Comparison of ENCODE assay signal across 13 cellular contexts in the genomic region with DNA sequence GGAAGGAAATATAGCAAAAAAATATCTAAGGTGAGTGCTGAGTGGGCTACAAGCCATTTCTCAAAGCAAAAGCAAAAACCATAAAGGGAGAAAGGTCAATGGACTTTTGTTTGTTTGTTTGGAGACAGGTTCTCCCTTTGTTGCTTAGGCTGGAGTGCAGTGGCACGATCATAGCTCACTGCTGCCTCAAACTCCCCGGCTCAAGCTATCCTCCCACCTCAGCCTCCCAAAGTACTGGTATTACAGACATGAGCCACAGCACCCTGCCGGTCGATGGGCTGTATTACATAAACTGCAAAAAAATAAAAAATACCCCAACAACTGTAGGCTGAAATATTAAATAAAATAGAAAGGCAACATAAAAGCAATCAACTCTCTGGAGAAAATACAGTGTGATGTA.
"Had no signal": no experiment of that assay in that cellular context is flagged by ENCODE, and none has a peak within 500 bp of the region (broad histone marks: within the 10 kb centered on the region; RNA-seq: fewer than 3 reads in every experiment).

No MANE protein-coding gene starts in this region.

- DNase-seq: activated B cell treated with CpG ODN at 0.5 μM for 24 hours; activated CD4-positive, alpha-beta T cell treated with anti-CD3 and anti-CD28 coated beads, Interleukin-2, amount 10 ng/mL, durations not matched to agents 7 days and 5 days; activated naive CD4-positive, alpha-beta T cell treated with anti-CD3 and anti-CD28 coated beads for 36 hours; activated T-cell treated with anti-CD3 and anti-CD28 coated beads for 4 hours; caudate nucleus; effector CD8-positive, alpha-beta T cell; kidney glomerular epithelial cell; ovary; stimulated activated CD4-positive, alpha-beta T cell treated with anti-CD3 and anti-CD28 coated beads, Interleukin-4, amount 100 ng/mL, for 1 hour; stimulated activated CD8-positive, alpha-beta memory T cell treated with anti-CD3 and anti-CD28 coated beads, Interleukin-4, amount 100 ng/mL, for 48 hours had no signal

- H3K36me3 ChIP-seq: ovary, thoracic aorta had no signal

- H3K4me3 ChIP-seq: coronary artery, hepatocyte, ovary, thoracic aorta had no signal

- H3K27me3 ChIP-seq: hepatocyte, ovary had no signal
